In the genomic region with DNA sequence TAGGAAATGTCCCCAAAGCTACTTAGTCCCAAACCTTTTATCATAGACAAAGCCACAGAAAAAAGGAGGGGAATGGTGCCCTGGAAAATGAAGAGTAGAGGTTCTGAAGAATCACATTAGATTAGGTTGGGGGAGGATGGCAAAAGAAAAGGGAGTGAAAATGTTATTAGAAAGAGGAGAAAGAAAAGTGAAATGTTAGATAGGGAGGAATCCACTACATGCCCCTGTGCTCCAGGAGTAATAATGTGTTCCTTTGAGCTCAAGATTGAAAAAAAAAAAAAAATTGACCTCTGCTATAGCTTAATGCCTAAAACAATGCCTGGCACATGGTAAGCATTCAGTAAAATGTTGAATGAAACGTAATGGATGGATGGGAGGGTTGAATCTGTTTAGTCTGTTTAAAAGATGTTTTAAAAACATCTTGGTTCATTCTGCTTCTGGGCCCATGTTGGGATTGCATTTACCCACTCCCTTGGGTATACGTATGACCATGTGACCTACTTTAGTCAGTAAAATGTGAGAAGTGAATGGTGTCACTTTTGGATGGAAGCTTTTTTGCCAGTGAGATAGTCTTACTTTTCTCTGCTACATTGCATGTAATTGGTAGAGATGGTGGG, we compare ENCODE assay signal across 1 cellular context.
TF ChIP-seq lines count a peak whose summit lies in the region.

No MANE protein-coding gene starts in this region.

TF ChIP-seq in GM12878, 131 proteins besides CTCF, POLR2A, EP300 and RAD21:
- TF ChIP-seq, protein P1, sequence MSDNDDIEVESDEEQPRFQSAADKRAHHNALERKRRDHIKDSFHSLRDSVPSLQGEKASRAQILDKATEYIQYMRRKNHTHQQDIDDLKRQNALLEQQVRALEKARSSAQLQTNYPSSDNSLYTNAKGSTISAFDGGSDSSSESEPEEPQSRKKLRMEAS (IDR thresholded peaks at IDR 0.05; ENCODE audit: low read depth, low read length): no peak
- peak; percentile 36; the same call in 1 of the 2 replicates for TF ChIP-seq RAD51 (IDR thresholded peaks at IDR 0.05)
- TF ChIP-seq, protein P2, sequence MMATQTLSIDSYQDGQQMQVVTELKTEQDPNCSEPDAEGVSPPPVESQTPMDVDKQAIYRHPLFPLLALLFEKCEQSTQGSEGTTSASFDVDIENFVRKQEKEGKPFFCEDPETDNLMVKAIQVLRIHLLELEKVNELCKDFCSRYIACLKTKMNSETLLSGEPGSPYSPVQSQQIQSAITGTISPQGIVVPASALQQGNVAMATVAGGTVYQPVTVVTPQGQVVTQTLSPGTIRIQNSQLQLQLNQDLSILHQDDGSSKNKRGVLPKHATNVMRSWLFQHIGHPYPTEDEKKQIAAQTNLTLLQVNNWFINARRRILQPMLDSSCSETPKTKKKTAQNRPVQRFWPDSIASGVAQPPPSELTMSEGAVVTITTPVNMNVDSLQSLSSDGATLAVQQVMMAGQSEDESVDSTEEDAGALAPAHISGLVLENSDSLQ (IDR thresholded peaks at IDR 0.05): no peak
- TF ChIP-seq MEF2B (IDR thresholded peaks at IDR 0.05; ENCODE audit: partially characterized antibody, poor library complexity, severe bottlenecking): peak; percentile 30
- TF ChIP-seq SMAD5 (IDR thresholded peaks at IDR 0.05; ENCODE audit: low read depth): no peak
